ENCODE assay signal across 8 cellular contexts in genomic region chr21:39312112-39313041, GRCh38. TPM values are rescaled to one million over a fixed set of nuclear protein-coding genes. Genes with fewer than 3 reads are reported as not detected.
DNase-seq lines count a peak whose midpoint lies in the region; ATAC-seq, FAIRE-seq and TF ChIP-seq lines count a peak whose summit lies in the region.

No MANE protein-coding gene starts in this region.

- ATAC-seq in GM19043 (IDR thresholded peaks at IDR 0.05; ENCODE audit: low read depth, unreplicated experiment): peak; percentile 76
- peak; percentile 70 for ATAC-seq in HG03378 (IDR thresholded peaks at IDR 0.05; ENCODE audit: unreplicated experiment)
- peak; percentile 82 to 86 for ATAC-seq in activated CD4-positive, CD25-positive, alpha-beta regulatory T cell treated with anti-CD3 and anti-CD28 coated beads, Interleukin-2, amount 50 U/mL, for 24 hours
- ATAC-seq in central memory CD8-positive, alpha-beta T cell (replicated peaks; ENCODE audit: extremely low read depth, poor library complexity, severe bottlenecking): peak; percentile 79

- peaks cover 16 to 70% (median 36%) of the 10 kb centered on the region in 6 donors for H3K4me1 ChIP-seq in spleen

- H3K36me3 ChIP-seq in spleen: peaks cover 0 to 40% (median 9%) of the 10 kb centered on the region in 6 donors

- no peaks in the 10 kb centered on the region for H3K27me3 ChIP-seq in spleen (replicated peaks in 1 of 7)

- H3K27ac ChIP-seq in spleen: peak overlapping the region; percentile 73 to 98 (median 96)

- no peaks in the 10 kb centered on the region for H3K9me3 ChIP-seq in spleen

- TF ChIP-seq CTCF in AG10803 (conservative IDR thresholded peaks at IDR 0.05; ENCODE audit: low read length) (no peak), spleen (IDR thresholded peaks at IDR 0.05 in 8 of 11, conservative IDR thresholded peaks at IDR 0.05 in 3 of 11) (peak in 1 of 11 experiments; percentile 37)

- H3K4me1 Mint-ChIP-seq in central memory CD8-positive, alpha-beta T cell: peaks cover 50% of the 10 kb centered on the region

- H3K4me3 Mint-ChIP-seq in central memory CD8-positive, alpha-beta T cell: peak overlapping the region; percentile 83

- WGBS in spleen, 5 donors: 1 to 3% (median 1%) methylated on average over 33 to 64 of the region's 65 CpGs

- TF ChIP-seq POLR2A in spleen (IDR thresholded peaks at IDR 0.05): no peak

- H3K27me3 Mint-ChIP-seq in central memory CD8-positive, alpha-beta T cell: no peaks in the 10 kb centered on the region

- no peaks in the 10 kb centered on the region for H3K9me3 Mint-ChIP-seq in central memory CD8-positive, alpha-beta T cell

- peaks cover 55% of the 10 kb centered on the region for H3K36me3 Mint-ChIP-seq in central memory CD8-positive, alpha-beta T cell (ENCODE audit: insufficient read depth)

- intact Hi-C loops in spleen (cut with DNase I; ENCODE audit: low total_unique reads): loop anchor here (10.0 kb wide), 1 partner anchor 72 kb away; a partner anchor contains a TSS

- peak overlapping the region; percentile 95 for H3K27ac Mint-ChIP-seq in central memory CD8-positive, alpha-beta T cell (ENCODE audit: low read depth)

- FAIRE-seq in islet of Langerhans (lab: Jason Lieb, UNC): peak; percentile 66

- peak overlapping the region; percentile 78 for H3K4me3 ChIP-seq in AG10803 (ENCODE audit: low read length)
- H3K4me3 ChIP-seq in spleen: peak overlapping the region; percentile 83 to 97 (median 90)

- peak; percentile 85 for DNase-seq in AG10803 (ENCODE audit: low read depth)
- DNase-seq in NCI-H446 (lab: John Stamatoyannopoulos, UW): peak; percentile 78 to 92
- DNase-seq in central memory CD8-positive, alpha-beta T cell (ENCODE audit: low spot score in 2 of 2): peak; percentile 95 to 98
- DNase-seq in spleen: peak; percentile 97

RNA-seq across cellular contexts. Expression of gene BRWD1, which starts 1.1 kb away (rescaled TPM):
- 10 to 100 TPM; 46.5 to 98.0 (median 60.5) TPM for total RNA-seq in spleen
- 10 to 100 TPM in 1 of 3 donors, 1 to 10 TPM in 2; 7.2 to 10.7 (median 9.1) TPM for polyA plus RNA-seq in spleen

RNA-seq across cellular contexts. Expression of gene HMGN1, which starts 36.5 kb away (rescaled TPM):
- total RNA-seq in spleen: 100 to 1,000 TPM; 101 to 193 (median 152) TPM
- polyA plus RNA-seq in spleen: 100 to 1,000 TPM; 248 to 276 (median 250) TPM

Comparison
In these comparisons a context has a peak if more than half of its experiments do, and no peak if none do; other contexts are left out.
1. Peak in every context shown above with its lines: DNase-seq, ATAC-seq, H3K4me3 ChIP-seq and H3K27ac ChIP-seq.